7 cellular contexts compared by ENCODE assay signal in the genomic region with DNA sequence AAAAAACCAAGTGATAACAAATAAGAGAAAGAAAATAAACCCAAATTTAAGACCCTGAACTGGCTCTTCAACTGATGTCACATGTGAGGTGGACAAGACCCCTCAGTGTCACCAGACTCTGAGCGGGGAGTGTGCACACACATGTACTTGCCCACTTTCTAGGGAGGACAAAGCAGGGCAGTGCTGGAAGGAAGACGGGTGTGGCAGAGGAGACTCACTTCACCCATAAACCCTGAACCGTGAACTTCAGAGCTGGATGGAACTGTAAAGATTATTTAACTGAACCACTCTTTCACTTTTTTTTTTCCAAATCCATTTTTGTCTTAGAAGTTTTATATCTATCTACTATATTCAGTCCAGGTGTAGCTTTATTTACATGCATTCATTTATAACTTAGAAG. TPM values are rescaled to one million over a fixed set of nuclear protein-coding genes. Genes with fewer than 3 reads are reported as not detected.
"Had no signal": no experiment of that assay in that cellular context is flagged by ENCODE, and none has a peak within 500 bp of the region (broad histone marks: within the 10 kb centered on the region; RNA-seq: fewer than 3 reads in every experiment).

No MANE protein-coding gene starts in this region.

- H3K36me3 Mint-ChIP-seq: IgD-negative memory B cell had no signal

- H3K27ac ChIP-seq: GM23248, HL-60 had no signal

- H3K27ac Mint-ChIP-seq: H9, IgD-negative memory B cell had no signal

- H3K4me3 Mint-ChIP-seq: H9, IgD-negative memory B cell had no signal

- H3K4me1 Mint-ChIP-seq: IgD-negative memory B cell had no signal

- ATAC-seq: HepG2 had no signal

- H3K9me3 Mint-ChIP-seq: H9, IgD-negative memory B cell had no signal

- H3K4me3 ChIP-seq: GM23248 had no signal

- DNase-seq: GM23248, GOT3, H9, HCEC 1CT had no signal

RNA-seq across cellular contexts. Expression of a gene that starts 12.3 kb away (rescaled TPM):
- total RNA-seq: HepG2 had no signal
